ENCODE assay signal across 8 cellular contexts in the genomic region with DNA sequence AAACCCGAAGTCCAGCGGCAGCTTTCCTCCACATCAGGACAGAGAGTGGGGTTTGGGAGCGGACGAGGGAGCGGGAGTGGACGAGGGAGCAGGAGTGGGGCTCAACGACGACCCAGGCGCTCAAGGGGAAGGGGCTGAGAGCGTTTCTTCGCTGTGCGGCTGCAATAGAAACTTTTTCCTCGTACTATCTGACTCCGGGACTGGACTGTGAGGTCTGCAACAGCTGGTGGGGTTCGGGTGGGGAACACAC. TPM values are rescaled to one million over a fixed set of nuclear protein-coding genes. Genes with fewer than 3 reads are reported as not detected.
A peak's percentile ranks its signal among the peaks of the same experiment; 100 is the strongest.
DNase-seq lines count a peak whose midpoint lies in the region; ATAC-seq, FAIRE-seq and TF ChIP-seq lines count a peak whose summit lies in the region.

No MANE protein-coding gene starts in this region.

- no peak overlapping the region for H2BK5ac ChIP-seq in H9 (ENCODE audit: insufficient read length, low read length)

- DNase-seq in H9 (no peak), astrocyte (ENCODE audit: low read depth) (no peak), keratinocyte (ENCODE audit: low read depth, low spot score) (no peak), sigmoid colon (no peak), NOMO-1 treated with DMSO at 0.1 percent for 48 hours (lab: John Stamatoyannopoulos, UW; ENCODE audit: unreplicated experiment) (no peak), NCI-H187 (lab: John Stamatoyannopoulos, UW) (no peak), Ammon's horn (ENCODE audit: low spot score) (no peak)

- H2BK12ac ChIP-seq in H9 (ENCODE audit: insufficient read length, low read depth, low read length), result no peak overlapping the region

- peaks cover 5% of the 10 kb centered on the region; the same call in 1 of the 2 replicates for H3K4me1 ChIP-seq in H9 (ENCODE audit: insufficient read depth, low read length)
- peaks cover 2% of the 10 kb centered on the region for H3K4me1 ChIP-seq in astrocyte (ENCODE audit: insufficient read depth, low read length)
- H3K4me1 ChIP-seq in keratinocyte (ENCODE audit: control insufficient read depth, extremely low read depth, insufficient read depth, low read length), result peaks cover 8% of the 10 kb centered on the region
- H3K4me1 ChIP-seq in sigmoid colon, result peaks cover 0 to 18% (median 16%) of the 10 kb centered on the region in 4 donors

- H4K5ac ChIP-seq in H9 (ENCODE audit: insufficient read length, low read depth, low read length), result no peak overlapping the region

- H3K9me3 Mint-ChIP-seq in H9 (no peaks in the 10 kb centered on the region; a peak in 1 of 5 replicates), astrocyte (ENCODE audit: unreplicated experiment) (peaks cover 3% of the 10 kb centered on the region)

- H3K27me3 Mint-ChIP-seq in H9 (ENCODE audit: low read depth) (peaks cover 29% of the 10 kb centered on the region), astrocyte (ENCODE audit: low read depth, unreplicated experiment) (peaks cover 55% of the 10 kb centered on the region)

- H3K27me3 ChIP-seq in H9 (ENCODE audit: insufficient read depth, low read length), result peaks cover 10% of the 10 kb centered on the region; the same call in 1 of the 2 replicates
- H3K27me3 ChIP-seq in astrocyte (ENCODE audit: insufficient read depth, low read length), result peaks cover 47% of the 10 kb centered on the region
- H3K27me3 ChIP-seq in keratinocyte (ENCODE audit: control insufficient read depth, extremely low read depth, insufficient read depth, low read length), result peaks cover 22% of the 10 kb centered on the region
- H3K27me3 ChIP-seq in sigmoid colon, result peaks cover 8 to 46% (median 25%) of the 10 kb centered on the region in 3 donors

- H3K4me3 Mint-ChIP-seq in H9, result peak overlapping the region; percentile 84 to 94
- H3K4me3 Mint-ChIP-seq in astrocyte (ENCODE audit: unreplicated experiment), result peak overlapping the region; percentile 78

- H3T11ph ChIP-seq in H9 (ENCODE audit: low read length), result no peak overlapping the region

- no peaks in the 10 kb centered on the region for H3K9me3 ChIP-seq in H9 (ENCODE audit: control insufficient read depth, low read depth, low read length)
- H3K9me3 ChIP-seq in astrocyte (ENCODE audit: insufficient read depth, low read depth, low read length), result no peaks in the 10 kb centered on the region
- no peaks in the 10 kb centered on the region for H3K9me3 ChIP-seq in keratinocyte (ENCODE audit: control insufficient read depth, low read depth, low read length)
- H3K9me3 ChIP-seq in sigmoid colon, result no peaks in the 10 kb centered on the region

- dilution Hi-C loops in keratinocyte (cut with MboI; ENCODE audit: extremely low pct_ligation_motif_present, low sequenced_read_pairs), result no loop called here

- FAIRE-seq in astrocyte (lab: Jason Lieb, UNC) (no peak), keratinocyte (lab: Jason Lieb, UNC) (no peak)

- no CpG with 5 or more reads among the region's 15 CpGs for WGBS in H9 (ENCODE audit: extremely low coverage, insufficient read length, low lambda C conversion rate)
- WGBS in sigmoid colon, 2 donors, result 14 to 18% methylated on average over 15 of the region's 15 CpGs

- no peak for ATAC-seq in GM19023 (IDR thresholded peaks at IDR 0.05; ENCODE audit: unreplicated experiment)

- H3K79me2 ChIP-seq in H9 (ENCODE audit: insufficient read depth, low read length), result 0 out of 2 replicates have a peak, but pooled peaks cover 1% of the 10 kb centered on the region
- no peaks in the 10 kb centered on the region for H3K79me2 ChIP-seq in astrocyte (ENCODE audit: insufficient read depth, low read length)
- H3K79me2 ChIP-seq in keratinocyte (ENCODE audit: control insufficient read depth, insufficient read depth, low read length), result no peaks in the 10 kb centered on the region

- TF ChIP-seq POLR2A in sigmoid colon (IDR thresholded peaks at IDR 0.05), result no peak

- H3K27ac Mint-ChIP-seq in H9, result peak overlapping the region in 2 of 3 experiments; percentile 84 to 88; a peak in 3 of 7 replicates
- peak overlapping the region; percentile 26 for H3K27ac Mint-ChIP-seq in astrocyte (ENCODE audit: unreplicated experiment)

- H3K79me1 ChIP-seq in H9 (ENCODE audit: insufficient read depth, low read depth, low read length, poor library complexity, severe bottlenecking), result no peaks in the 10 kb centered on the region

- H4K20me1 ChIP-seq in H9 (ENCODE audit: control insufficient read depth, insufficient read depth, insufficient read length) (no peaks in the 10 kb centered on the region), astrocyte (ENCODE audit: insufficient read depth, low read length) (no peaks in the 10 kb centered on the region), keratinocyte (ENCODE audit: control insufficient read depth, extremely low read depth, insufficient read depth, low read length) (no peaks in the 10 kb centered on the region)

- no peak overlapping the region for H4K91ac ChIP-seq in H9 (ENCODE audit: insufficient read length, low read depth, low read length)

- no peak overlapping the region for H3K27ac ChIP-seq in H9 (ENCODE audit: insufficient read length, low read depth, low read length)
- H3K27ac ChIP-seq in astrocyte (ENCODE audit: low read depth, low read length), result no peak overlapping the region
- H3K27ac ChIP-seq in keratinocyte (ENCODE audit: control insufficient read depth, insufficient read depth, low read length), result no peak overlapping the region
- H3K27ac ChIP-seq in sigmoid colon, result peak overlapping the region; percentile 61 to 73 (median 66)

- intact Hi-C loops in sigmoid colon (cut with DNase I), result no loop called here

- H3K9ac ChIP-seq in H9 (ENCODE audit: extremely low read depth, insufficient read length, low read length) (peak overlapping the region; percentile 2), astrocyte (ENCODE audit: low read length) (no peak overlapping the region), keratinocyte (ENCODE audit: control insufficient read depth, extremely low read depth, insufficient read depth, low read length) (no peak overlapping the region)

- no peak overlapping the region for H3K23ac ChIP-seq in H9 (ENCODE audit: insufficient read length, low read depth, low read length)

- no peak overlapping the region for H2AK5ac ChIP-seq in H9 (ENCODE audit: insufficient read length, low read length)

- H3K14ac ChIP-seq in H9 (ENCODE audit: insufficient read depth, low read length), result peak overlapping the region; percentile 21; the same call in 1 of the 2 replicates

- H3K18ac ChIP-seq in H9 (ENCODE audit: insufficient read length, low read depth, low read length), result peak overlapping the region; percentile 32

- H3K36me3 Mint-ChIP-seq in H9 (ENCODE audit: insufficient read depth in 1 of 3, low read depth in 3 of 3) (peaks cover 0 to 43% (median 23%) of the 10 kb centered on the region in 3 experiments; a peak in 6 of 7 replicates), astrocyte (ENCODE audit: low read depth, unreplicated experiment) (no peaks in the 10 kb centered on the region)

- H3K4me1 Mint-ChIP-seq in H9 (peaks cover 45 to 59% of the 10 kb centered on the region in 2 experiments), astrocyte (ENCODE audit: low read depth, unreplicated experiment) (peaks cover 12% of the 10 kb centered on the region)

- H2BK120ac ChIP-seq in H9 (ENCODE audit: low read depth, low read length, poor library complexity, severe bottlenecking), result no peak overlapping the region

- H2BK15ac ChIP-seq in H9 (ENCODE audit: low read depth, low read length), result no peak overlapping the region

- H2AFZ ChIP-seq in H9 (ENCODE audit: low read length) (no peak overlapping the region), astrocyte (ENCODE audit: low read depth, low read length) (no peak overlapping the region), keratinocyte (ENCODE audit: control insufficient read depth, low read length) (no peak overlapping the region)

- no peak overlapping the region for H4K8ac ChIP-seq in H9 (replicated peaks; ENCODE audit: insufficient read length, low read depth, low read length)

- H2BK20ac ChIP-seq in H9 (ENCODE audit: low read depth, low read length, poor library complexity, severe bottlenecking), result no peak overlapping the region

- H3K4me2 ChIP-seq in H9 (ENCODE audit: insufficient read depth, insufficient read length, low read length), result peak overlapping the region; percentile 37
- peak overlapping the region; percentile 75 for H3K4me2 ChIP-seq in astrocyte (ENCODE audit: low read length)
- H3K4me2 ChIP-seq in keratinocyte (ENCODE audit: control insufficient read depth, extremely low read depth, insufficient read depth, low read depth, low read length), result peak overlapping the region; percentile 84

- TF ChIP-seq EP300 in sigmoid colon (IDR thresholded peaks at IDR 0.05), result no peak

- H3K36me3 ChIP-seq in astrocyte (ENCODE audit: insufficient read depth, low read length), result no peaks in the 10 kb centered on the region
- H3K36me3 ChIP-seq in keratinocyte (ENCODE audit: control insufficient read depth in 2 of 2, extremely low read depth in 1 of 2, insufficient read depth in 2 of 2, low read length in 2 of 2), result no peaks in the 10 kb centered on the region
- no peaks in the 10 kb centered on the region for H3K36me3 ChIP-seq in sigmoid colon

- peaks cover 7% of the 10 kb centered on the region for H3K23me2 ChIP-seq in H9 (ENCODE audit: insufficient read length, low read depth, low read length, poor library complexity, severe bottlenecking)

- H3K56ac ChIP-seq in H9 (ENCODE audit: insufficient read length, low read depth, low read length), result no peak overlapping the region

- H3K9me1 ChIP-seq in keratinocyte (ENCODE audit: control insufficient read depth, extremely low read depth, insufficient read depth, low read length), result no peaks in the 10 kb centered on the region

- H3K4me3 ChIP-seq in astrocyte (ENCODE audit: insufficient read depth, low read depth, low read length), result no peak overlapping the region
- no peak overlapping the region for H3K4me3 ChIP-seq in keratinocyte (ENCODE audit: control insufficient read depth in 2 of 3, extremely low read depth in 1 of 3, insufficient read depth in 2 of 3, low read depth in 1 of 3, low read length in 3 of 3)
- H3K4me3 ChIP-seq in sigmoid colon, result peak overlapping the region; percentile 30 to 56 (median 50)

- no peak overlapping the region for H3K4ac ChIP-seq in H9 (ENCODE audit: low read depth, low read length)

- TF ChIP-seq CTCF in H9 (conservative IDR thresholded peaks at IDR 0.05) (no peak), astrocyte (IDR thresholded peaks at IDR 0.05; ENCODE audit: insufficient read depth, low read depth, low read length) (no peak), keratinocyte (optimal IDR thresholded peaks at IDR 0.05 in 1 of 3, IDR thresholded peaks at IDR 0.05 in 1 of 3, conservative IDR thresholded peaks at IDR 0.05 in 1 of 3; ENCODE audit: extremely low read depth in 1 of 3, insufficient read depth in 2 of 3, low read length in 3 of 3) (no peak), sigmoid colon (IDR thresholded peaks at IDR 0.05) (no peak)

RNA-seq across cellular contexts. Expression of a gene that starts 1.4 kb away (rescaled TPM):
- 33.5 and 34.4 TPM in 2 replicates for total RNA-seq in H9 (2021)
- 0.14 and 0.41 TPM in 2 replicates for total RNA-seq in astrocyte
- polyA plus RNA-seq in keratinocyte, result not detected in 3 replicates
- not detected for polyA plus RNA-seq in keratinocyte (2011; ENCODE audit: low read depth)
- not detected in 2 replicates for polyA plus RNA-seq in keratinocyte (2011; cell fraction: cytosol; rRNA removed)
- 0.04 TPM in 1 of 2 replicates, not detected in the other for polyA plus RNA-seq in keratinocyte (2011; cell fraction: nucleus; rRNA removed)
- polyA plus RNA-seq in keratinocyte (2012; ENCODE audit: low replicate concordance), result 0.08 and 0.42 TPM in 2 replicates
- polyA minus RNA-seq in keratinocyte, result not detected in 3 replicates
- not detected for polyA minus RNA-seq in keratinocyte (2011; cell fraction: cytosol; rRNA and poly(A)+ RNA removed)
- polyA minus RNA-seq in keratinocyte (2011; cell fraction: nucleus; rRNA and poly(A)+ RNA removed), result not detected in 2 replicates
- total RNA-seq in sigmoid colon, result 1 to 10 TPM; 3.9 to 10.0 (median 5.9) TPM
- polyA plus RNA-seq in sigmoid colon, result 1 to 10 TPM in 2 of 3 donors, under 1 TPM in 1; 0.46 to 7.3 (median 3.0) TPM

Comparison
In these comparisons a context has a peak if more than half of its experiments do, and no peak if none do; other contexts are left out.
1. H3K27ac ChIP-seq: peak in sigmoid colon (4 of 4); none in H9 (single experiment), astrocyte (single experiment) and keratinocyte (single experiment).
2. H3K4me3 ChIP-seq: peak in sigmoid colon (4 of 4); none in astrocyte (single experiment) and keratinocyte (0 of 3).
3. Peak in every context shown above with its lines, with median percentiles within 50 percentile points of each other: H3K4me2 ChIP-seq.